In the genomic region with DNA sequence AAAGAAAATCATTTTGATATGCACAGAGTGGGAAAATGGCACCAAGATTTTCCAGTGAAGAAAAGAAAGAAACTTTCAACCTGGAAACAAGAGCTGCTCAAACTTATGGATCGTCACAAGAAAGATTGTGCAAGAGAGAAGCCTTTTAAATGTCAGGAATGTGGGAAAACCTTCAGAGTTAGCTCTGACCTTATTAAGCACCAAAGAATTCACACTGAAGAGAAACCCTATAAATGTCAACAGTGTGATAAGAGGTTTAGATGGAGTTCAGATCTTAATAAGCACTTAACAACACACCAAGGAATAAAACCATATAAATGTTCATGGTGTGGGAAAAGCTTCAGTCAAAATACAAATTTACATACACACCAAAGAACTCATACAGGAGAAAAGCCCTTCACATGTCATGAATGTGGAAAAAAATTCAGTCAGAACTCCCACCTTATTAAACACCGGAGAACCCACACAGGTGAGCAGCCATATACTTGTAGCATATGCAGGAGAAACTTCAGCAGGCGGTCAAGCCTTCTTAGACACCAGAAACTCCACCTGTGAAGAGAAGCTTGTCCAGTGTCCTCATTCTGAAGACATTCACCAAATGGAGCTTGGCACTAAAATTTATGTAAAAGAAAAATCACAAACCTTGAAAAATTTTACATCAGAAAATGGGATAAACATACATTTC, we compare ENCODE assay signal across 1 cellular context.
TF ChIP-seq lines count a peak whose summit lies in the region.

No MANE protein-coding gene starts in this region.

TF ChIP-seq in K562, 482 proteins besides CTCF, POLR2A, EP300 and RAD21 (continues in another document):
- TF ChIP-seq, protein P1, sequence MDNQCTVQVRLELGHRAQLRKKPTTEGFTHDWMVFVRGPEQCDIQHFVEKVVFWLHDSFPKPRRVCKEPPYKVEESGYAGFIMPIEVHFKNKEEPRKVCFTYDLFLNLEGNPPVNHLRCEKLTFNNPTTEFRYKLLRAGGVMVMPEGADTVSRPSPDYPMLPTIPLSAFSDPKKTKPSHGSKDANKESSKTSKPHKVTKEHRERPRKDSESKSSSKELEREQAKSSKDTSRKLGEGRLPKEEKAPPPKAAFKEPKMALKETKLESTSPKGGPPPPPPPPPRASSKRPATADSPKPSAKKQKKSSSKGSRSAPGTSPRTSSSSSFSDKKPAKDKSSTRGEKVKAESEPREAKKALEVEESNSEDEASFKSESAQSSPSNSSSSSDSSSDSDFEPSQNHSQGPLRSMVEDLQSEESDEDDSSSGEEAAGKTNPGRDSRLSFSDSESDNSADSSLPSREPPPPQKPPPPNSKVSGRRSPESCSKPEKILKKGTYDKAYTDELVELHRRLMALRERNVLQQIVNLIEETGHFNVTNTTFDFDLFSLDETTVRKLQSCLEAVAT (IDR thresholded peaks at IDR 0.05) = peak in 1 of 2 experiments; percentile 67; a peak in 1 of 4 replicates
- TF ChIP-seq EP400 (IDR thresholded peaks at IDR 0.05) (peak; percentile 56), CEBPG (CRISPR knock-in tag; IDR thresholded peaks at IDR 0.05) (no peak), CEBPG (tag; conservative IDR thresholded peaks at IDR 0.05 in 1 of 2, IDR thresholded peaks at IDR 0.05 in 1 of 2) (peak in 1 of 2 experiments; percentile 41; a peak in 1 of 4 replicates), THRAP3 (IDR thresholded peaks at IDR 0.05; ENCODE audit: borderline replicate concordance) (0 out of 2 replicates have a peak, but pooled peaks have one; percentile 58), CEBPB (tag; IDR thresholded peaks at IDR 0.05) (peak; percentile 72), ZNF124 (CRISPR knock-in tag; IDR thresholded peaks at IDR 0.05) (no peak), TFAM (CRISPR knock-in tag; conservative IDR thresholded peaks at IDR 0.05) (no peak), CBX5 (IDR thresholded peaks at IDR 0.05; ENCODE audit: borderline replicate concordance, low read depth) (peak; percentile 72), MTA3 (IDR thresholded peaks at IDR 0.05; ENCODE audit: borderline replicate concordance) (peak; percentile 80; the same call in 1 of the 2 replicates), KDM1A (IDR thresholded peaks at IDR 0.05) (peak in 1 of 2 experiments; percentile 71; a peak in 2 of 4 replicates), LEF1 (IDR thresholded peaks at IDR 0.05) (peak; percentile 64; the same call in 1 of the 2 replicates), TRIM24 (IDR thresholded peaks at IDR 0.05) (peak; percentile 47 to 90), CBX1 (IDR thresholded peaks at IDR 0.05; ENCODE audit: low read depth) (peak; percentile 87), NFRKB (IDR thresholded peaks at IDR 0.05; ENCODE audit: low read depth) (peak; percentile 94), PRMT5 (CRISPR knock-in tag; IDR thresholded peaks at IDR 0.05) (no peak), ZFX (CRISPR knock-in tag; IDR thresholded peaks at IDR 0.05) (no peak), ZNF75A (CRISPR knock-in tag; IDR thresholded peaks at IDR 0.05) (peak; percentile 100), DMBX1 (CRISPR knock-in tag; IDR thresholded peaks at IDR 0.05; ENCODE audit: borderline replicate concordance) (0 out of 2 replicates have a peak, but pooled peaks have one; percentile 22), CXXC5 (CRISPR knock-in tag; IDR thresholded peaks at IDR 0.05) (0 out of 2 replicates have a peak, but pooled peaks have one; percentile 18), RBM25 (IDR thresholded peaks at IDR 0.05; ENCODE audit: low read depth, low read length, severe bottlenecking) (peak; percentile 83), TEAD4 (IDR thresholded peaks at IDR 0.05; ENCODE audit: low read length) (peak; percentile 78), TEAD4 (CRISPR knock-in tag; IDR thresholded peaks at IDR 0.05; ENCODE audit: borderline replicate concordance) (no peak), L3MBTL2 (IDR thresholded peaks at IDR 0.05) (no peak), SMARCA5 (IDR thresholded peaks at IDR 0.05) (peak; percentile 64; the same call in 1 of the 2 replicates), ARNT (IDR thresholded peaks at IDR 0.05) (peak in 1 of 2 experiments; percentile 85; a peak in 2 of 4 replicates), XRCC3 (IDR thresholded peaks at IDR 0.05) (peak; percentile 100), TEAD2 (tag; IDR thresholded peaks at IDR 0.05) (peak; percentile 62; the same call in 1 of the 2 replicates), CBX3 (IDR thresholded peaks at IDR 0.05; ENCODE audit: borderline replicate concordance in 1 of 2, low read length in 2 of 2) (peak in 1 of 2 experiments; percentile 99; a peak in 2 of 3 replicates), SIRT6 (IDR thresholded peaks at IDR 0.05; ENCODE audit: low read depth, low read length) (no peak), TRIM28 (IDR thresholded peaks at IDR 0.05) (peak; percentile 100)
- TF ChIP-seq, protein P2, sequence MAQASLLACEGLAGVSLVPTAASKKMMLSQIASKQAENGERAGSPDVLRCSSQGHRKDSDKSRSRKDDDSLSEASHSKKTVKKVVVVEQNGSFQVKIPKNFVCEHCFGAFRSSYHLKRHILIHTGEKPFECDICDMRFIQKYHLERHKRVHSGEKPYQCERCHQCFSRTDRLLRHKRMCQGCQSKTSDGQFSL (CRISPR knock-in tag; IDR thresholded peaks at IDR 0.05) = no peak
- TF ChIP-seq, protein P2 (tag; IDR thresholded peaks at IDR 0.05) = 0 out of 4 replicates have a peak, but pooled peaks of 1 of the 2 experiments have one; percentile 40
- TF ChIP-seq, protein P3, sequence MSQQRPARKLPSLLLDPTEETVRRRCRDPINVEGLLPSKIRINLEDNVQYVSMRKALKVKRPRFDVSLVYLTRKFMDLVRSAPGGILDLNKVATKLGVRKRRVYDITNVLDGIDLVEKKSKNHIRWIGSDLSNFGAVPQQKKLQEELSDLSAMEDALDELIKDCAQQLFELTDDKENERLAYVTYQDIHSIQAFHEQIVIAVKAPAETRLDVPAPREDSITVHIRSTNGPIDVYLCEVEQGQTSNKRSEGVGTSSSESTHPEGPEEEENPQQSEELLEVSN (IDR thresholded peaks at IDR 0.05; ENCODE audit: borderline replicate concordance in 1 of 2, extremely low read depth in 1 of 2, insufficient read depth in 1 of 2, insufficient read length in 1 of 2, low read depth in 1 of 2, low read length in 1 of 2, poor library complexity in 1 of 2, severe bottlenecking in 1 of 2) = peak in 1 of 2 experiments; percentile 23
- TF ChIP-seq, protein P4, sequence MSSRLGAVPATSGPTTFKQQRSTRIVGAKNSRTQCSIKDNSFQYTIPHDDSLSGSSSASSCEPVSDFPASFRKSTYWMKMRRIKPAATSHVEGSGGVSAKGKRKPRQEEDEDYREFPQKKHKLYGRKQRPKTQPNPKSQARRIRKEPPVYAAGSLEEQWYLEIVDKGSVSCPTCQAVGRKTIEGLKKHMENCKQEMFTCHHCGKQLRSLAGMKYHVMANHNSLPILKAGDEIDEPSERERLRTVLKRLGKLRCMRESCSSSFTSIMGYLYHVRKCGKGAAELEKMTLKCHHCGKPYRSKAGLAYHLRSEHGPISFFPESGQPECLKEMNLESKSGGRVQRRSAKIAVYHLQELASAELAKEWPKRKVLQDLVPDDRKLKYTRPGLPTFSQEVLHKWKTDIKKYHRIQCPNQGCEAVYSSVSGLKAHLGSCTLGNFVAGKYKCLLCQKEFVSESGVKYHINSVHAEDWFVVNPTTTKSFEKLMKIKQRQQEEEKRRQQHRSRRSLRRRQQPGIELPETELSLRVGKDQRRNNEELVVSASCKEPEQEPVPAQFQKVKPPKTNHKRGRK (tag; IDR thresholded peaks at IDR 0.05) = no peak
- TF ChIP-seq, protein P5, sequence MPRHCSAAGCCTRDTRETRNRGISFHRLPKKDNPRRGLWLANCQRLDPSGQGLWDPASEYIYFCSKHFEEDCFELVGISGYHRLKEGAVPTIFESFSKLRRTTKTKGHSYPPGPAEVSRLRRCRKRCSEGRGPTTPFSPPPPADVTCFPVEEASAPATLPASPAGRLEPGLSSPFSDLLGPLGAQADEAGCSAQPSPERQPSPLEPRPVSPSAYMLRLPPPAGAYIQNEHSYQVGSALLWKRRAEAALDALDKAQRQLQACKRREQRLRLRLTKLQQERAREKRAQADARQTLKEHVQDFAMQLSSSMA (CRISPR knock-in tag; IDR thresholded peaks at IDR 0.05) = no peak
- TF ChIP-seq, protein P6, sequence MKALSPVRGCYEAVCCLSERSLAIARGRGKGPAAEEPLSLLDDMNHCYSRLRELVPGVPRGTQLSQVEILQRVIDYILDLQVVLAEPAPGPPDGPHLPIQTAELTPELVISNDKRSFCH (CRISPR knock-in tag; IDR thresholded peaks at IDR 0.05) = no peak
- TF ChIP-seq, protein P6 (tag; IDR thresholded peaks at IDR 0.05) = peak; percentile 92
- TF ChIP-seq, protein P7, sequence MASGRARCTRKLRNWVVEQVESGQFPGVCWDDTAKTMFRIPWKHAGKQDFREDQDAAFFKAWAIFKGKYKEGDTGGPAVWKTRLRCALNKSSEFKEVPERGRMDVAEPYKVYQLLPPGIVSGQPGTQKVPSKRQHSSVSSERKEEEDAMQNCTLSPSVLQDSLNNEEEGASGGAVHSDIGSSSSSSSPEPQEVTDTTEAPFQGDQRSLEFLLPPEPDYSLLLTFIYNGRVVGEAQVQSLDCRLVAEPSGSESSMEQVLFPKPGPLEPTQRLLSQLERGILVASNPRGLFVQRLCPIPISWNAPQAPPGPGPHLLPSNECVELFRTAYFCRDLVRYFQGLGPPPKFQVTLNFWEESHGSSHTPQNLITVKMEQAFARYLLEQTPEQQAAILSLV (tag; IDR thresholded peaks at IDR 0.05) = peak; percentile 64; the same call in 1 of the 2 replicates
- TF ChIP-seq, protein P8, sequence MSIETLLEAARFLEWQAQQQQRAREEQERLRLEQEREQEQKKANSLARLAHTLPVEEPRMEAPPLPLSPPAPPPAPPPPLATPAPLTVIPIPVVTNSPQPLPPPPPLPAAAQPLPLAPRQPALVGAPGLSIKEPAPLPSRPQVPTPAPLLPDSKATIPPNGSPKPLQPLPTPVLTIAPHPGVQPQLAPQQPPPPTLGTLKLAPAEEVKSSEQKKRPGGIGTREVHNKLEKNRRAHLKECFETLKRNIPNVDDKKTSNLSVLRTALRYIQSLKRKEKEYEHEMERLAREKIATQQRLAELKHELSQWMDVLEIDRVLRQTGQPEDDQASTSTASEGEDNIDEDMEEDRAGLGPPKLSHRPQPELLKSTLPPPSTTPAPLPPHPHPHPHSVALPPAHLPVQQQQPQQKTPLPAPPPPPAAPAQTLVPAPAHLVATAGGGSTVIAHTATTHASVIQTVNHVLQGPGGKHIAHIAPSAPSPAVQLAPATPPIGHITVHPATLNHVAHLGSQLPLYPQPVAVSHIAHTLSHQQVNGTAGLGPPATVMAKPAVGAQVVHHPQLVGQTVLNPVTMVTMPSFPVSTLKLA (conservative IDR thresholded peaks at IDR 0.05) = no peak
- TF ChIP-seq, protein P9, sequence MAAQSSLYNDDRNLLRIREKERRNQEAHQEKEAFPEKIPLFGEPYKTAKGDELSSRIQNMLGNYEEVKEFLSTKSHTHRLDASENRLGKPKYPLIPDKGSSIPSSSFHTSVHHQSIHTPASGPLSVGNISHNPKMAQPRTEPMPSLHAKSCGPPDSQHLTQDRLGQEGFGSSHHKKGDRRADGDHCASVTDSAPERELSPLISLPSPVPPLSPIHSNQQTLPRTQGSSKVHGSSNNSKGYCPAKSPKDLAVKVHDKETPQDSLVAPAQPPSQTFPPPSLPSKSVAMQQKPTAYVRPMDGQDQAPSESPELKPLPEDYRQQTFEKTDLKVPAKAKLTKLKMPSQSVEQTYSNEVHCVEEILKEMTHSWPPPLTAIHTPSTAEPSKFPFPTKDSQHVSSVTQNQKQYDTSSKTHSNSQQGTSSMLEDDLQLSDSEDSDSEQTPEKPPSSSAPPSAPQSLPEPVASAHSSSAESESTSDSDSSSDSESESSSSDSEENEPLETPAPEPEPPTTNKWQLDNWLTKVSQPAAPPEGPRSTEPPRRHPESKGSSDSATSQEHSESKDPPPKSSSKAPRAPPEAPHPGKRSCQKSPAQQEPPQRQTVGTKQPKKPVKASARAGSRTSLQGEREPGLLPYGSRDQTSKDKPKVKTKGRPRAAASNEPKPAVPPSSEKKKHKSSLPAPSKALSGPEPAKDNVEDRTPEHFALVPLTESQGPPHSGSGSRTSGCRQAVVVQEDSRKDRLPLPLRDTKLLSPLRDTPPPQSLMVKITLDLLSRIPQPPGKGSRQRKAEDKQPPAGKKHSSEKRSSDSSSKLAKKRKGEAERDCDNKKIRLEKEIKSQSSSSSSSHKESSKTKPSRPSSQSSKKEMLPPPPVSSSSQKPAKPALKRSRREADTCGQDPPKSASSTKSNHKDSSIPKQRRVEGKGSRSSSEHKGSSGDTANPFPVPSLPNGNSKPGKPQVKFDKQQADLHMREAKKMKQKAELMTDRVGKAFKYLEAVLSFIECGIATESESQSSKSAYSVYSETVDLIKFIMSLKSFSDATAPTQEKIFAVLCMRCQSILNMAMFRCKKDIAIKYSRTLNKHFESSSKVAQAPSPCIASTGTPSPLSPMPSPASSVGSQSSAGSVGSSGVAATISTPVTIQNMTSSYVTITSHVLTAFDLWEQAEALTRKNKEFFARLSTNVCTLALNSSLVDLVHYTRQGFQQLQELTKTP (IDR thresholded peaks at IDR 0.05; ENCODE audit: low read depth in 1 of 2, partially characterized antibody in 2 of 2) = peak in 1 of 2 experiments; percentile 41
- TF ChIP-seq, protein P10, sequence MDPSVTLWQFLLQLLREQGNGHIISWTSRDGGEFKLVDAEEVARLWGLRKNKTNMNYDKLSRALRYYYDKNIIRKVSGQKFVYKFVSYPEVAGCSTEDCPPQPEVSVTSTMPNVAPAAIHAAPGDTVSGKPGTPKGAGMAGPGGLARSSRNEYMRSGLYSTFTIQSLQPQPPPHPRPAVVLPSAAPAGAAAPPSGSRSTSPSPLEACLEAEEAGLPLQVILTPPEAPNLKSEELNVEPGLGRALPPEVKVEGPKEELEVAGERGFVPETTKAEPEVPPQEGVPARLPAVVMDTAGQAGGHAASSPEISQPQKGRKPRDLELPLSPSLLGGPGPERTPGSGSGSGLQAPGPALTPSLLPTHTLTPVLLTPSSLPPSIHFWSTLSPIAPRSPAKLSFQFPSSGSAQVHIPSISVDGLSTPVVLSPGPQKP (CRISPR knock-in tag; IDR thresholded peaks at IDR 0.05) = no peak
